15 cellular contexts compared by ENCODE assay signal in genomic region chr17:82713015-82713723, GRCh38.
"Had no signal": no experiment of that assay in that cellular context is flagged by ENCODE, and none has a peak within 500 bp of the region (broad histone marks: within the 10 kb centered on the region; RNA-seq: fewer than 3 reads in every experiment).

No MANE protein-coding gene starts in this region.

- DNase-seq: activated CD4-positive, alpha-beta memory T cell treated with anti-CD3 and anti-CD28 coated beads for 36 hours; activated CD4-positive, CD25-positive, alpha-beta regulatory T cell treated with anti-CD3 and anti-CD28 coated beads, Interleukin-2, amount 50 U/mL, for 72 hours; activated gamma-delta T cell treated with Interleukin-2 at 50 U/mL for 16 hours; activated naive CD8-positive, alpha-beta T cell treated with anti-CD3 and anti-CD28 coated beads, Interleukin-2, amount 10 ng/mL, durations not matched to agents 7 days and 5 days; activated T-cell treated with anti-CD3 and anti-CD28 coated beads, Interleukin-2, amount 50 U/mL, for 4 hours; aorta; naive B cell; ovary; stimulated activated CD4-positive, alpha-beta T cell treated with anti-CD3 and anti-CD28 coated beads, Interleukin-2, amount 100 ng/mL, for 48 hours; stimulated activated CD8-positive, alpha-beta memory T cell treated with anti-CD3 and anti-CD28 coated beads, Interleukin-4, amount 100 ng/mL, for 48 hours; stimulated activated naive CD8-positive, alpha-beta T cell treated with anti-CD3 and anti-CD28 coated beads, Interleukin-15, Interleukin-2, amounts not matched to agents 100 U/mL and 50 U/mL, for 24 hours had no signal

- H3K36me3 ChIP-seq: ovary, suprapubic skin had no signal

- H3K9me3 Mint-ChIP-seq: activated CD4-positive, alpha-beta memory T cell treated with anti-CD3 and anti-CD28 coated beads for 36 hours; activated naive CD8-positive, alpha-beta T cell treated with anti-CD3 and anti-CD28 coated beads, Interleukin-2, amount 10 ng/mL, durations not matched to agents 7 days and 5 days; activated T-cell treated with anti-CD3 and anti-CD28 coated beads, Interleukin-2, amount 50 U/mL, for 4 hours; naive B cell had no signal

- H3K27me3 ChIP-seq: ovary, suprapubic skin had no signal

- H3K36me3 Mint-ChIP-seq: naive B cell had no signal

- H3K9me3 ChIP-seq: ovary, suprapubic skin had no signal

- H3K4me3 Mint-ChIP-seq: activated CD4-positive, alpha-beta memory T cell treated with anti-CD3 and anti-CD28 coated beads for 36 hours; activated naive CD8-positive, alpha-beta T cell treated with anti-CD3 and anti-CD28 coated beads, Interleukin-2, amount 10 ng/mL, durations not matched to agents 7 days and 5 days; activated T-cell treated with anti-CD3 and anti-CD28 coated beads, Interleukin-2, amount 50 U/mL, for 4 hours had no signal

- H3K27me3 Mint-ChIP-seq: activated CD4-positive, alpha-beta memory T cell treated with anti-CD3 and anti-CD28 coated beads for 36 hours; activated naive CD8-positive, alpha-beta T cell treated with anti-CD3 and anti-CD28 coated beads, Interleukin-2, amount 10 ng/mL, durations not matched to agents 7 days and 5 days; naive B cell had no signal

- H3K27ac Mint-ChIP-seq: activated CD4-positive, alpha-beta memory T cell treated with anti-CD3 and anti-CD28 coated beads for 36 hours; activated naive CD8-positive, alpha-beta T cell treated with anti-CD3 and anti-CD28 coated beads, Interleukin-2, amount 10 ng/mL, durations not matched to agents 7 days and 5 days had no signal

- H3K27ac ChIP-seq: ovary, suprapubic skin had no signal

- ATAC-seq: activated T-cell treated with anti-CD3 and anti-CD28 coated beads, Interleukin-2, amount 50 U/mL, for 4 hours; esophagus mucosa; stimulated activated naive CD8-positive, alpha-beta T cell treated with anti-CD3 and anti-CD28 coated beads, Interleukin-15, Interleukin-2, amounts not matched to agents 100 U/mL and 50 U/mL, for 24 hours had no signal

- FAIRE-seq: bronchial epithelial cell, endometrium had no signal

- H3K4me3 ChIP-seq: ovary, suprapubic skin had no signal
